10 cellular contexts compared by ENCODE assay signal in genomic region chr6:87789198-87789899, GRCh38.
A peak's percentile ranks its signal among the peaks of the same experiment; 100 is the strongest.
DNase-seq lines count a peak whose midpoint lies in the region; ATAC-seq and TF ChIP-seq lines count a peak whose summit lies in the region.
"Had no signal": no experiment of that assay in that cellular context is flagged by ENCODE, and none has a peak within 500 bp of the region (broad histone marks: within the 10 kb centered on the region; RNA-seq: fewer than 3 reads in every experiment).

No MANE protein-coding gene starts in this region.

- H2AFZ ChIP-seq in smooth muscle cell (ENCODE audit: low read depth) = peak overlapping the region; percentile 26

- H3K4me3 ChIP-seq in HL-60 (replicated peaks; ENCODE audit: insufficient read depth, low read length) (no peak overlapping the region), smooth muscle cell (no peak overlapping the region)

- H3K4me1 Mint-ChIP-seq in activated CD4-positive, alpha-beta memory T cell treated with anti-CD3 and anti-CD28 coated beads for 36 hours (ENCODE audit: low read depth) = no peaks in the 10 kb centered on the region
- H3K4me1 Mint-ChIP-seq: activated naive CD4-positive, alpha-beta T cell treated with anti-CD3 and anti-CD28 coated beads, Interleukin-2, amount 50 U/mL, for 24 hours had no signal

- H3K9me3 Mint-ChIP-seq in activated CD4-positive, alpha-beta memory T cell treated with anti-CD3 and anti-CD28 coated beads for 36 hours = no peaks in the 10 kb centered on the region
- H3K9me3 Mint-ChIP-seq: activated naive CD4-positive, alpha-beta T cell treated with anti-CD3 and anti-CD28 coated beads, Interleukin-2, amount 50 U/mL, for 24 hours had no signal

- H3K9ac ChIP-seq in smooth muscle cell (ENCODE audit: low read depth) = peak overlapping the region; percentile 14

- intact Hi-C loops in activated CD4-positive, alpha-beta memory T cell treated with anti-CD3 and anti-CD28 coated beads for 36 hours (cut with micrococcal nuclease) = no loop called here

- no peaks in the 10 kb centered on the region for H3K27me3 Mint-ChIP-seq in activated CD4-positive, alpha-beta memory T cell treated with anti-CD3 and anti-CD28 coated beads for 36 hours

- peaks cover 4% of the 10 kb centered on the region for H3F3A ChIP-seq in smooth muscle cell (ENCODE audit: low read depth)

- no peaks in the 10 kb centered on the region for H3K36me3 Mint-ChIP-seq in activated CD4-positive, alpha-beta memory T cell treated with anti-CD3 and anti-CD28 coated beads for 36 hours
- H3K36me3 Mint-ChIP-seq: activated naive CD4-positive, alpha-beta T cell treated with anti-CD3 and anti-CD28 coated beads, Interleukin-2, amount 50 U/mL, for 24 hours had no signal

- 25% methylated on average over 2 of the region's 2 CpGs for WGBS in smooth muscle cell (ENCODE audit: low lambda C conversion rate)

- CTCF ChIA-PET in activated CD4-positive, alpha-beta memory T cell treated with anti-CD3 and anti-CD28 coated beads for 36 hours (lab: Charles Lee) = interaction anchor here (0.7 kb wide), 1 partner anchor 396 kb away, joined by 3 read pairs; no protein-coding TSS in a partner anchor

- no peak overlapping the region for H3K4me3 Mint-ChIP-seq in activated CD4-positive, alpha-beta memory T cell treated with anti-CD3 and anti-CD28 coated beads for 36 hours
- H3K4me3 Mint-ChIP-seq: activated naive CD4-positive, alpha-beta T cell treated with anti-CD3 and anti-CD28 coated beads, Interleukin-2, amount 50 U/mL, for 24 hours had no signal

- TF ChIP-seq CTCF in HL-60 (IDR thresholded peaks at IDR 0.05; ENCODE audit: insufficient read depth, low read length) (no peak), foreskin keratinocyte (conservative IDR thresholded peaks at IDR 0.05) (no peak), smooth muscle cell (IDR thresholded peaks at IDR 0.05; ENCODE audit: borderline replicate concordance, insufficient read depth, poor library complexity, severe bottlenecking) (no peak)

- no peaks in the 10 kb centered on the region for H3K9me3 ChIP-seq in smooth muscle cell (replicated peaks; ENCODE audit: low read depth)

- no peak overlapping the region for H3K27ac Mint-ChIP-seq in activated CD4-positive, alpha-beta memory T cell treated with anti-CD3 and anti-CD28 coated beads for 36 hours
- H3K27ac Mint-ChIP-seq: activated naive CD4-positive, alpha-beta T cell treated with anti-CD3 and anti-CD28 coated beads, Interleukin-2, amount 50 U/mL, for 24 hours had no signal

- DNase-seq in HL-60 (ENCODE audit: low read depth in 1 of 2, low spot score in 1 of 2) (peak; percentile 50 to 74), SK-MEL-5 (ENCODE audit: low read depth, low spot score) (peak; percentile 28), foreskin keratinocyte (peak; percentile 63 to 87), smooth muscle cell (lab: John Stamatoyannopoulos, UW; ENCODE audit: unreplicated experiment) (no peak), superior temporal gyrus (ENCODE audit: extremely low spot score) (no peak), NCI-H1694 (lab: John Stamatoyannopoulos, UW) (no peak)
- no peak for DNase-seq in activated CD4-positive, alpha-beta memory T cell treated with anti-CD3 and anti-CD28 coated beads for 36 hours
- DNase-seq: SHP77 treated with DMSO at 0.1 percent for 48 hours had no signal

- ATAC-seq in foreskin keratinocyte (peak; percentile 97), GM18861 (IDR thresholded peaks at IDR 0.05; ENCODE audit: unreplicated experiment) (no peak)

- peaks cover 14% of the 10 kb centered on the region for H3K4me1 ChIP-seq in foreskin keratinocyte
- peaks cover 13% of the 10 kb centered on the region for H3K4me1 ChIP-seq in smooth muscle cell (ENCODE audit: low read depth)

- peak overlapping the region; percentile 68 for H3K4me2 ChIP-seq in smooth muscle cell

- H3K27me3 ChIP-seq in HL-60 (ENCODE audit: insufficient read depth, poor library complexity, severe bottlenecking) (no peaks in the 10 kb centered on the region), foreskin keratinocyte (no peaks in the 10 kb centered on the region), smooth muscle cell (ENCODE audit: low read depth) (no peaks in the 10 kb centered on the region)

- no peak overlapping the region; the same call in 1 of the 2 replicates for H3K27ac ChIP-seq in HL-60 (replicated peaks)
- peak overlapping the region; percentile 97 for H3K27ac ChIP-seq in foreskin keratinocyte
- H3K27ac ChIP-seq in smooth muscle cell (ENCODE audit: low read depth) = peak overlapping the region; percentile 17

- H3K79me2 ChIP-seq in smooth muscle cell (ENCODE audit: low read depth) = no peaks in the 10 kb centered on the region

- POLR2A ChIA-PET in activated CD4-positive, alpha-beta memory T cell treated with anti-CD3 and anti-CD28 coated beads for 36 hours (lab: Charles Lee) = no interaction called here

- no peaks in the 10 kb centered on the region for H4K20me1 ChIP-seq in smooth muscle cell (ENCODE audit: low read depth)

- no peaks in the 10 kb centered on the region for H3K36me3 ChIP-seq in smooth muscle cell (ENCODE audit: low read depth)

- in situ Hi-C loops in SK-MEL-5 (cut with HindIII; ENCODE audit: low pct_unique_long_range_greater_than_20kb, low sequenced_read_pairs) = no loop called here

Comparison
In these comparisons a context has a peak if more than half of its experiments do, and no peak if none do; other contexts are left out.
1. DNase-seq: peak in HL-60 (2 of 2), SK-MEL-5 (single experiment) and foreskin keratinocyte (2 of 2); none in smooth muscle cell (single experiment), superior temporal gyrus (single experiment), NCI-H1694 (single experiment) and activated CD4-positive, alpha-beta memory T cell treated with anti-CD3 and anti-CD28 coated beads for 36 hours (single experiment).